ENCODE assay signal across 9 cellular contexts in the genomic region with DNA sequence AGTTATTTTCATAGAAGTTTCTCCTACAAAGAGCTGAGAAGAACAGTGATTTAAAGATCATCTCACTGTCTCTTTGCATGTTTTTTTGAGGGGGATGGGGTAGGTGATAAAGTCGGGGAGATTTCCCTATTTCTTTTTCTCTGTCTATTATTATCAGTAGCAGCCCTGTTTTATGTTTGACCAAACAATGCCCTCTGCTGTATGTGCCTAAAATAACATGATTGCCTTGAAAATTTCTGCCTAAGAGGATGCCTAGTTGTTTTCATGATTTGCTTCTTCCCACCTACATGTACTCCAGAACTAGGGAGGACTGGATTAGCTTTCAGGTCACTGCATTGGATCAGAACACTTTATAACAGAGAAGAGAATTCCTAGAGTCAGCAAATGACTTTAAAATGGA.
A peak's percentile ranks its signal among the peaks of the same experiment; 100 is the strongest.
DNase-seq lines count a peak whose midpoint lies in the region; ATAC-seq and TF ChIP-seq lines count a peak whose summit lies in the region.
"Had no signal": no experiment of that assay in that cellular context is flagged by ENCODE, and none has a peak within 500 bp of the region (broad histone marks: within the 10 kb centered on the region; RNA-seq: fewer than 3 reads in every experiment).

No MANE protein-coding gene starts in this region.

- no peak overlapping the region for H3K27ac Mint-ChIP-seq in effector memory CD8-positive, alpha-beta T cell
- no peak overlapping the region for H3K27ac Mint-ChIP-seq in activated naive CD4-positive, alpha-beta T cell treated with anti-CD3 and anti-CD28 coated beads for 36 hours

- H3K36me3 Mint-ChIP-seq in effector memory CD8-positive, alpha-beta T cell (ENCODE audit: insufficient read depth) = no peaks in the 10 kb centered on the region
- no peaks in the 10 kb centered on the region for H3K36me3 Mint-ChIP-seq in activated naive CD4-positive, alpha-beta T cell treated with anti-CD3 and anti-CD28 coated beads for 36 hours (ENCODE audit: low read depth)

- TF ChIP-seq RAD21 in neural cell (conservative IDR thresholded peaks at IDR 0.05) = peak; percentile 77

- in situ Hi-C loops in astrocyte of the spinal cord (cut with HindIII; ENCODE audit: low sequenced_read_pairs) (no loop called here), gastrocnemius medialis (cut with MboI; ENCODE audit: low sequenced_read_pairs in 4 of 4) (no loop called here)

- CTCF ChIA-PET in activated naive CD4-positive, alpha-beta T cell treated with anti-CD3 and anti-CD28 coated beads for 36 hours (lab: Charles Lee) = no interaction called here

- TF ChIP-seq CTCF in GM12874 (IDR thresholded peaks at IDR 0.05; ENCODE audit: insufficient read depth, low read depth, low read length) (0 out of 2 replicates have a peak, but pooled peaks have one; percentile 30), NB4 (IDR thresholded peaks at IDR 0.05; ENCODE audit: low read depth, low read length) (peak; percentile 38), astrocyte of the spinal cord (IDR thresholded peaks at IDR 0.05; ENCODE audit: low read depth, low read length) (peak; percentile 32), neural cell (IDR thresholded peaks at IDR 0.05; ENCODE audit: poor library complexity, severe bottlenecking) (peak; percentile 65), gastrocnemius medialis (IDR thresholded peaks at IDR 0.05 in 4 of 5, conservative IDR thresholded peaks at IDR 0.05 in 1 of 5) (no peak)

- H3K4me1 ChIP-seq in gastrocnemius medialis = no peaks in the 10 kb centered on the region
- H3K4me1 ChIP-seq: parathyroid adenoma had no signal

- H3K79me2 ChIP-seq in neural cell (replicated peaks; ENCODE audit: insufficient read depth, low read length) = no peaks in the 10 kb centered on the region
- H3K79me2 ChIP-seq: parathyroid adenoma had no signal

- no peaks in the 10 kb centered on the region for H3K27me3 ChIP-seq in neural cell (ENCODE audit: insufficient read depth, low read depth, low read length)
- H3K27me3 ChIP-seq in gastrocnemius medialis = no peaks in the 10 kb centered on the region

- DNase-seq in NB4 (ENCODE audit: low read depth) (peak; percentile 25), astrocyte of the spinal cord (ENCODE audit: low read depth, low spot score) (peak; percentile 19), gastrocnemius medialis (no peak)
- no peak for DNase-seq in effector memory CD8-positive, alpha-beta T cell
- DNase-seq in activated naive CD4-positive, alpha-beta T cell treated with anti-CD3 and anti-CD28 coated beads for 36 hours = no peak

- ATAC-seq in effector memory CD8-positive, alpha-beta T cell (replicated peaks) = no peak
- ATAC-seq in HG03139 (IDR thresholded peaks at IDR 0.05; ENCODE audit: unreplicated experiment) (no peak), gastrocnemius medialis (no peak)

- H3K4me2 ChIP-seq in neural cell (ENCODE audit: low read length) = no peak overlapping the region

- H3K9me2 ChIP-seq in neural cell (ENCODE audit: insufficient read depth, low read length) = no peaks in the 10 kb centered on the region

- no peak overlapping the region for H3K4me3 Mint-ChIP-seq in effector memory CD8-positive, alpha-beta T cell
- no peak overlapping the region for H3K4me3 Mint-ChIP-seq in activated naive CD4-positive, alpha-beta T cell treated with anti-CD3 and anti-CD28 coated beads for 36 hours

- intact Hi-C loops in activated naive CD4-positive, alpha-beta T cell treated with anti-CD3 and anti-CD28 coated beads for 36 hours (cut with micrococcal nuclease) = no loop called here
- intact Hi-C loops in gastrocnemius medialis (cut with DNase I; ENCODE audit: low total_unique reads) = no loop called here

- no peak for TF ChIP-seq EP300 in neural cell (conservative IDR thresholded peaks at IDR 0.05; ENCODE audit: poor library complexity, severe bottlenecking)

- H3K36me3 ChIP-seq in neural cell (ENCODE audit: insufficient read depth, low read length) = no peaks in the 10 kb centered on the region
- H3K36me3 ChIP-seq in gastrocnemius medialis = no peaks in the 10 kb centered on the region

- no peak overlapping the region for H3K27ac ChIP-seq in neural cell (ENCODE audit: low read length)
- no peak overlapping the region for H3K27ac ChIP-seq in gastrocnemius medialis
- H3K27ac ChIP-seq: parathyroid adenoma had no signal

- TF ChIP-seq POLR2A in NB4 (IDR thresholded peaks at IDR 0.05; ENCODE audit: extremely low read depth, insufficient read length) = no peak
- no peak for TF ChIP-seq POLR2A in gastrocnemius medialis (IDR thresholded peaks at IDR 0.05)

- H3K9ac ChIP-seq in neural cell (ENCODE audit: low read length) = no peak overlapping the region
- H3K9ac ChIP-seq: parathyroid adenoma had no signal

- no peak overlapping the region for H3K4me3 ChIP-seq in NB4 (ENCODE audit: low read depth, low read length)
- no peak overlapping the region for H3K4me3 ChIP-seq in astrocyte of the spinal cord (ENCODE audit: low read depth, low read length)
- H3K4me3 ChIP-seq in neural cell (ENCODE audit: low read length) = no peak overlapping the region
- H3K4me3 ChIP-seq in gastrocnemius medialis = no peak overlapping the region

- H3K9me3 Mint-ChIP-seq in effector memory CD8-positive, alpha-beta T cell = peaks cover 13 to 23% of the 10 kb centered on the region in 2 donors
- peaks cover 11% of the 10 kb centered on the region for H3K9me3 Mint-ChIP-seq in activated naive CD4-positive, alpha-beta T cell treated with anti-CD3 and anti-CD28 coated beads for 36 hours

- H2AFZ ChIP-seq in neural cell (ENCODE audit: low read depth, low read length) = no peak overlapping the region
- H2AFZ ChIP-seq: parathyroid adenoma had no signal

- no peaks in the 10 kb centered on the region for H4K20me1 ChIP-seq in neural cell (ENCODE audit: insufficient read depth)

- H3K27me3 Mint-ChIP-seq in effector memory CD8-positive, alpha-beta T cell = no peaks in the 10 kb centered on the region
- H3K27me3 Mint-ChIP-seq in activated naive CD4-positive, alpha-beta T cell treated with anti-CD3 and anti-CD28 coated beads for 36 hours (ENCODE audit: low read depth) = no peaks in the 10 kb centered on the region

- peaks cover 2% of the 10 kb centered on the region for H3K9me3 ChIP-seq in neural cell (ENCODE audit: low read length)
- H3K9me3 ChIP-seq in gastrocnemius medialis = peaks cover 0 to 2% (median 0%) of the 10 kb centered on the region in 3 donors

- no peaks in the 10 kb centered on the region for H3F3A ChIP-seq in neural cell (ENCODE audit: insufficient read depth, low read length, poor library complexity, severe bottlenecking)

- H3K4me1 Mint-ChIP-seq in effector memory CD8-positive, alpha-beta T cell (ENCODE audit: low read depth in 2 of 2) = no peaks in the 10 kb centered on the region
- no peaks in the 10 kb centered on the region for H3K4me1 Mint-ChIP-seq in activated naive CD4-positive, alpha-beta T cell treated with anti-CD3 and anti-CD28 coated beads for 36 hours (ENCODE audit: low read depth)

TF ChIP-seq in neural cell, 6 proteins besides CTCF, POLR2A, EP300 and RAD21:
- TF ChIP-seq SMC3 (conservative IDR thresholded peaks at IDR 0.05; ENCODE audit: poor library complexity) (peak; percentile 73), EZH2 (IDR thresholded peaks at IDR 0.05; ENCODE audit: borderline replicate concordance, insufficient read depth, low read length, poor library complexity, severe bottlenecking) (no peak)

Comparison
In these comparisons a context has a peak if more than half of its experiments do, and no peak if none do; other contexts are left out.
1. CTCF ChIP-seq: peak in GM12874 (single experiment), NB4 (single experiment), astrocyte of the spinal cord (single experiment) and neural cell (single experiment); none in gastrocnemius medialis (0 of 5).
2. DNase-seq: peak in NB4 (single experiment) and astrocyte of the spinal cord (single experiment); none in effector memory CD8-positive, alpha-beta T cell (0 of 3), activated naive CD4-positive, alpha-beta T cell treated with anti-CD3 and anti-CD28 coated beads for 36 hours (single experiment) and gastrocnemius medialis (0 of 2).